Comparison of ENCODE assay signal across 1 cellular context in genomic region chr11:118530683-118531596, GRCh38.
TF ChIP-seq lines count a peak whose summit lies in the region.

Gene TMEM25, plus strand, starts transcription at chr11:118531192. Its CDS starts 610 bp downstream, at chr11:118531802.

TF ChIP-seq in HEK293, 187 proteins besides CTCF, POLR2A, EP300 and RAD21 (continued from another document and continues in another):
- TF ChIP-seq EGR2 (tag by site-specific recombination; IDR thresholded peaks at IDR 0.05; ENCODE audit: low read depth) (peak; percentile 71), ZNF837 (tag by site-specific recombination; IDR thresholded peaks at IDR 0.05) (no peak), PRDM10 (tag by site-specific recombination; IDR thresholded peaks at IDR 0.05) (peak; percentile 61), ZNF561 (tag by site-specific recombination; IDR thresholded peaks at IDR 0.05; ENCODE audit: borderline replicate concordance) (peak; percentile 79; the same call in 1 of the 2 replicates), ZNF23 (tag by site-specific recombination; IDR thresholded peaks at IDR 0.05; ENCODE audit: borderline replicate concordance) (peak; percentile 53; the same call in 1 of the 2 replicates), ZNF148 (tag by site-specific recombination; IDR thresholded peaks at IDR 0.05; ENCODE audit: borderline replicate concordance) (no peak), YY1 (tag by site-specific recombination; IDR thresholded peaks at IDR 0.05) (peak; percentile 69; the same call in 1 of the 2 replicates), ZNF776 (tag by site-specific recombination; IDR thresholded peaks at IDR 0.05; ENCODE audit: borderline replicate concordance) (no peak), ZBTB17 (tag by site-specific recombination; IDR thresholded peaks at IDR 0.05) (peak; percentile 99), ZNF394 (tag by site-specific recombination; IDR thresholded peaks at IDR 0.05; ENCODE audit: borderline replicate concordance) (0 out of 2 replicates have a peak, but pooled peaks have one; percentile 17), FEZF1 (tag by site-specific recombination; IDR thresholded peaks at IDR 0.05) (no peak), MYNN (tag by site-specific recombination; IDR thresholded peaks at IDR 0.05; ENCODE audit: borderline replicate concordance) (peak; percentile 40; the same call in 1 of the 2 replicates), ZNF398 (tag by site-specific recombination; IDR thresholded peaks at IDR 0.05) (peak; percentile 73), WT1 (tag by site-specific recombination; IDR thresholded peaks at IDR 0.05) (peak; percentile 47), ZNF239 (tag by site-specific recombination; IDR thresholded peaks at IDR 0.05) (no peak), KLF16 (tag by site-specific recombination; IDR thresholded peaks at IDR 0.05) (peak; percentile 80), ZSCAN4 (tag by site-specific recombination; IDR thresholded peaks at IDR 0.05) (peak; percentile 92), ZNF558 (tag by site-specific recombination; IDR thresholded peaks at IDR 0.05) (no peak), ZNF629 (tag by site-specific recombination; IDR thresholded peaks at IDR 0.05) (no peak; the same call in 1 of the 2 replicates), ZXDB (tag by site-specific recombination; IDR thresholded peaks at IDR 0.05) (peak; percentile 90), SP3 (tag by site-specific recombination; IDR thresholded peaks at IDR 0.05) (peak; percentile 82), ZNF658 (tag by site-specific recombination; IDR thresholded peaks at IDR 0.05) (no peak), ZNF184 (tag by site-specific recombination; IDR thresholded peaks at IDR 0.05) (0 out of 2 replicates have a peak, but pooled peaks have one; percentile 19), ZNF692 (tag by site-specific recombination; IDR thresholded peaks at IDR 0.05) (peak; percentile 51), ZNF366 (tag by site-specific recombination; conservative IDR thresholded peaks at IDR 0.05) (no peak; the same call in 1 of the 2 replicates), ZNF747 (tag by site-specific recombination; IDR thresholded peaks at IDR 0.05) (no peak), ZFP3 (tag by site-specific recombination; IDR thresholded peaks at IDR 0.05; ENCODE audit: low read depth) (peak; percentile 38; the same call in 1 of the 2 replicates), ZNF280C (tag by site-specific recombination; IDR thresholded peaks at IDR 0.05) (no peak), ZNF280D (tag by site-specific recombination; IDR thresholded peaks at IDR 0.05) (no peak), ZNF518A (tag by site-specific recombination; conservative IDR thresholded peaks at IDR 0.05; ENCODE audit: low read depth) (no peak), ZNF341 (tag by site-specific recombination; IDR thresholded peaks at IDR 0.05; ENCODE audit: low read depth) (peak; percentile 68), ZFHX2 (tag by site-specific recombination; conservative IDR thresholded peaks at IDR 0.05) (peak; percentile 82), ZNF792 (tag by site-specific recombination; IDR thresholded peaks at IDR 0.05) (no peak)
